8 cellular contexts compared by ENCODE assay signal in genomic region chr3:160129459-160130061, GRCh38.
A peak's percentile ranks its signal among the peaks of the same experiment; 100 is the strongest.
DNase-seq lines count a peak whose midpoint lies in the region; ATAC-seq, FAIRE-seq and TF ChIP-seq lines count a peak whose summit lies in the region.

No MANE protein-coding gene starts in this region.

- no peaks in the 10 kb centered on the region for H3K36me3 ChIP-seq in SJCRH30
- no peaks in the 10 kb centered on the region for H3K36me3 ChIP-seq in kidney (ENCODE audit: control insufficient read depth in 1 of 2, insufficient read depth in 2 of 2, low read length in 2 of 2)

- ATAC-seq in GM18498 (IDR thresholded peaks at IDR 0.05; ENCODE audit: unreplicated experiment) (peak; percentile 65), HG02973 (IDR thresholded peaks at IDR 0.05; ENCODE audit: unreplicated experiment) (peak; percentile 62)

- FAIRE-seq in kidney (lab: Jason Lieb, UNC): no peak

- DNase-seq in SJCRH30 (peak in 1 of 2 experiments; percentile 30), islet precursor cell (peak; percentile 55), NCI-H748 (lab: John Stamatoyannopoulos, UW; ENCODE audit: unreplicated experiment) (no peak), kidney (no peak), DMS114 treated with DMSO at 0.1 percent for 48 hours (lab: John Stamatoyannopoulos, UW; ENCODE audit: unreplicated experiment) (no peak), NCI-H1105 treated with DMSO at 0.1 percent for 48 hours (lab: John Stamatoyannopoulos, UW) (no peak)

- H3K9ac ChIP-seq in kidney (ENCODE audit: low read length in 2 of 2): no peak overlapping the region

- H3K4me3 ChIP-seq in SJCRH30: no peak overlapping the region
- H3K4me3 ChIP-seq in kidney (ENCODE audit: low read length in 2 of 2): no peak overlapping the region

- H3K4me1 ChIP-seq in SJCRH30 (peaks cover 14% of the 10 kb centered on the region; the same call in 1 of the 2 replicates), kidney (ENCODE audit: control insufficient read depth in 1 of 2, insufficient read depth in 1 of 2, low read depth in 1 of 2, low read length in 2 of 2) (no peaks in the 10 kb centered on the region)

- TF ChIP-seq CTCF in kidney (IDR thresholded peaks at IDR 0.05; ENCODE audit: borderline replicate concordance, extremely low read depth, insufficient read depth): no peak

- H3K27me3 ChIP-seq in SJCRH30: no peaks in the 10 kb centered on the region

- H3K9me3 ChIP-seq in SJCRH30 (replicated peaks) (no peaks in the 10 kb centered on the region), kidney (ENCODE audit: control insufficient read depth in 1 of 2, low read length in 2 of 2) (no peaks in the 10 kb centered on the region)

- intact Hi-C loops in kidney (cut with DNase I): no loop called here

- peak overlapping the region; percentile 61 for H3K27ac ChIP-seq in SJCRH30
- H3K27ac ChIP-seq in kidney (ENCODE audit: low read depth in 2 of 2, low read length in 2 of 2): no peak overlapping the region
